In the genomic region with DNA sequence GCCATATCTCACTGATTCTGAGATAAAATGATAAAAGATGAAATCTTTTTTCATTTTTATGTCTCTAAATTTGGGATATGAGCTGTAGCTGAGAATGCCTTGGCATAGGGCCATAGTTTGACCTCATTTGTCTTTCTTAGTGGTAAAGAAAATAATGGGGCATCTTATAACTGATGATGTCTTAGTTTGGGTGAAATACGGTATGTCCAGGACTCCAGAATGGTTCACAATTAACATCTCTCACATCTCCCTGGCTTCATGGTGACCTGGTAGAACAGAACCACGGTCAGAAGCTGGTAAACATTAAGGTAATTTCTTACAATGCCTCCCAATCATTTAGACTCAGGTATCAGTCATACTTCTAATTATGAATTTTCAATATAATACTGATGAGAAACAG, we compare ENCODE assay signal across 9 cellular contexts.
"Had no signal": no experiment of that assay in that cellular context is flagged by ENCODE, and none has a peak within 500 bp of the region (broad histone marks: within the 10 kb centered on the region; RNA-seq: fewer than 3 reads in every experiment).

No MANE protein-coding gene starts in this region.

- H3K36me3 ChIP-seq: HAP-1 had no signal

- H3K4me1 ChIP-seq: HAP-1 had no signal

- H2AFZ ChIP-seq: GM23248, GM23338 had no signal

- H3K4me2 ChIP-seq: GM23338 had no signal

- H3K4me3 ChIP-seq: GM23248, GM23338, HAP-1 had no signal

- DNase-seq: GM23248, GOT3, H7, H9, HCEC 1CT, HFFc6 had no signal

- H3K9ac ChIP-seq: GM23248 had no signal

- H3K27ac ChIP-seq: GM23248 had no signal

- H3K9me3 ChIP-seq: HAP-1 had no signal

- ATAC-seq: GM23338, HCT116 had no signal
